Comparison of ENCODE assay signal across 1 cellular context in genomic region chr17:61593404-61593803, GRCh38.
TF ChIP-seq lines count a peak whose summit lies in the region.

No MANE protein-coding gene starts in this region.

TF ChIP-seq in H1, 55 proteins besides CTCF, POLR2A, EP300 and RAD21:
- TF ChIP-seq PHF8 (conservative IDR thresholded peaks at IDR 0.05; ENCODE audit: low read depth, low read length): no peak
- TF ChIP-seq ATF2 (IDR thresholded peaks at IDR 0.05; ENCODE audit: low read length): no peak
- no peak for TF ChIP-seq EGR1 (IDR thresholded peaks at IDR 0.05; ENCODE audit: borderline replicate concordance, low read depth, low read length)
- TF ChIP-seq JUN (IDR thresholded peaks at IDR 0.05; ENCODE audit: low read depth, low read length): no peak
- no peak for TF ChIP-seq SIN3A (conservative IDR thresholded peaks at IDR 0.05 in 1 of 2, IDR thresholded peaks at IDR 0.05 in 1 of 2; ENCODE audit: low read depth in 1 of 2, low read length in 2 of 2)
- TF ChIP-seq CHD1 (IDR thresholded peaks at IDR 0.05; ENCODE audit: low read depth, low read length): no peak
